Comparison of ENCODE assay signal across 8 cellular contexts in the genomic region with DNA sequence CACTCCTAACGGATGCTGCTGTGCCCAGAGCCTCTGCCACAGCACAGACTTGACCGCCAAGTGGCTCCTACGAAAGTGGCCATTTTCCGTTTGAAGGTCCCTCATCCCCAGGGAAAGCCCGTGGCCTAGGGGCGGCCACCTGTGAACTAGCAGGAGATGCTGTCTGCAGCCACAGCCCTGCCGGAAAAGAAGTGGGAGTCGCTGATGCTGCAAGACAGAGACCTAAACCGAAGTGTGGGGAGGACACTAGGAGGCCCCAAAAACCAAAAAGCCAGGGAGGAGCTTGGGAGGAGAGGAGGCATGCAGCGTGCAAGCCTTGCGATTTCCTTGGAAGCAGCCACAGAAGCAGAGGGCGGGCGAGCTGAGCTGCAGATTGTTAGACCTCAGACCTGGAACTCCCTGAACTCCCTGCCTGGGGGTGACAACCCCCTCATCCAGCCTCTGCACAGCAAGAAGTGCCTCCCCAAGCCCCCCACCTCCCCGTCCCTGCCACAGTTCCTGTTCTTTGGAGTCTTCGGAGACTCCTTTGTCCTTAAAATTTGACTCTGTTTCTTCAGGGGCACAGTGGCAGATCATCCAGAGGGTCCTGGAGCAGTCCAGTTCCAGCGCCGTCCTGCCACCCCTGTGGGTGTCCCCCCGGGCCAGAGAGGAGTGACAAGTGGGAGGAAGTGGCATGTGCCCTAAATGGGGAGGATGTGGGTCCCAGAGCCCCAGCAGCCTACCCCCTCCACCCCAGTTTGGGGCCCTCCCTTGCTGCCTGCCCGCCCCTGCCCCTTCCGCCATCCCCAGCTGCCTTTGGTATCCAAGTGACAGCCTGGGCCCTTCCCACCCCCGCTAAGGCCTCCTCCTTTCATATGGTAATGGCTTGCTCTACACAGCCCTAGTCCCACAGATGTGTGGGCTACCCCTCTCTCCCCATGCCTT. TPM values are rescaled to one million over a fixed set of nuclear protein-coding genes. Genes with fewer than 3 reads are reported as not detected.
DNase-seq lines count a peak whose midpoint lies in the region; ATAC-seq and TF ChIP-seq lines count a peak whose summit lies in the region.
"Had no signal": no experiment of that assay in that cellular context is flagged by ENCODE, and none has a peak within 500 bp of the region (broad histone marks: within the 10 kb centered on the region; RNA-seq: fewer than 3 reads in every experiment).

No MANE protein-coding gene starts in this region.

- H3K4me3 ChIP-seq in mesenchymal stem cell (ENCODE audit: insufficient read depth in 1 of 2, low read depth in 1 of 2, low read length in 2 of 2) (peak overlapping the region in 1 of 2 experiments; percentile 34), stomach smooth muscle (ENCODE audit: low read length in 2 of 2) (peak overlapping the region; percentile 4 to 60)

- peak overlapping the region; percentile 65 for H3K9ac ChIP-seq in mesenchymal stem cell (ENCODE audit: low read length)
- peak overlapping the region in 1 of 2 donors; percentile 51 for H3K9ac ChIP-seq in stomach smooth muscle (ENCODE audit: low read length in 2 of 2)

- POLR2A ChIA-PET in RWPE1 (lab: Yijun Ruan, JAX; ENCODE audit: low non-redundant PET), result no interaction called here

- no peak overlapping the region for H2AK5ac ChIP-seq in mesenchymal stem cell (ENCODE audit: low read length, severe bottlenecking)

- H2BK12ac ChIP-seq in mesenchymal stem cell (ENCODE audit: low read length in 2 of 2), result no peak overlapping the region

- ATAC-seq in effector memory CD8-positive, alpha-beta T cell (replicated peaks), result peak; percentile 67
- no peak for ATAC-seq in HG03280 (IDR thresholded peaks at IDR 0.05; ENCODE audit: unreplicated experiment)

- DNase-seq in RWPE1 (ENCODE audit: low spot score) (no peak), mesenchymal stem cell (no peak), NCI-H82 treated with DMSO at 0.1 percent for 48 hours (lab: John Stamatoyannopoulos, UW; ENCODE audit: unreplicated experiment) (no peak), EL (no peak)
- no peak for DNase-seq in effector memory CD8-positive, alpha-beta T cell
- DNase-seq: NCI-H526 treated with DMSO at 0.1 percent for 48 hours had no signal

- no peak overlapping the region for H2AFZ ChIP-seq in mesenchymal stem cell (ENCODE audit: low read depth, low read length)

- H3K4ac ChIP-seq in mesenchymal stem cell (ENCODE audit: low read depth in 1 of 2, low read length in 2 of 2), result no peak overlapping the region

- no peaks in the 10 kb centered on the region for H3K9me3 Mint-ChIP-seq in effector memory CD8-positive, alpha-beta T cell

- no peaks in the 10 kb centered on the region for H3K27me3 Mint-ChIP-seq in effector memory CD8-positive, alpha-beta T cell

- H3K36me3 ChIP-seq in mesenchymal stem cell (ENCODE audit: control insufficient read depth in 1 of 2, insufficient read depth in 2 of 2, low read depth in 1 of 2, low read length in 2 of 2) (peaks cover 29 to 54% of the 10 kb centered on the region in 2 experiments), stomach smooth muscle (ENCODE audit: control insufficient read depth in 2 of 2, insufficient read depth in 2 of 2, low read length in 2 of 2) (peaks cover 18 to 24% of the 10 kb centered on the region in 2 donors)

- no peak overlapping the region for H3K23ac ChIP-seq in mesenchymal stem cell (ENCODE audit: low read length in 2 of 2)

- no peak overlapping the region for H4K91ac ChIP-seq in mesenchymal stem cell (ENCODE audit: low read length)

- H3K27me3 ChIP-seq in mesenchymal stem cell (ENCODE audit: control insufficient read depth in 1 of 2, insufficient read depth in 1 of 2, low read length in 2 of 2) (no peaks in the 10 kb centered on the region), stomach smooth muscle (ENCODE audit: control insufficient read depth in 1 of 2, insufficient read depth in 2 of 2, low read length in 2 of 2) (no peaks in the 10 kb centered on the region)

- H4K8ac ChIP-seq in mesenchymal stem cell (ENCODE audit: low read length), result no peak overlapping the region

- H3K9me3 ChIP-seq in mesenchymal stem cell (ENCODE audit: control insufficient read depth, low read length) (no peaks in the 10 kb centered on the region), stomach smooth muscle (ENCODE audit: control insufficient read depth in 2 of 2, low read length in 2 of 2) (no peaks in the 10 kb centered on the region)

- H3K36me3 Mint-ChIP-seq in effector memory CD8-positive, alpha-beta T cell (ENCODE audit: insufficient read depth), result peaks cover 59% of the 10 kb centered on the region

- no peak overlapping the region for H3K14ac ChIP-seq in mesenchymal stem cell (ENCODE audit: low read length in 2 of 2)

- 65% methylated on average over 21 of the region's 21 CpGs for whole genome bisulfite sequencing in mesenchymal stem cell

- H3K4me1 ChIP-seq in mesenchymal stem cell (ENCODE audit: control insufficient read depth, insufficient read depth, low read depth, low read length) (peaks cover 3% of the 10 kb centered on the region), stomach smooth muscle (ENCODE audit: control insufficient read depth, insufficient read depth, low read length) (peaks cover 57% of the 10 kb centered on the region)

- no peak for TF ChIP-seq CTCF in RWPE1 (conservative IDR thresholded peaks at IDR 0.05; ENCODE audit: low read depth)

- H3K27ac ChIP-seq in RWPE1 (peak overlapping the region; percentile 78), mesenchymal stem cell (ENCODE audit: low read length, poor library complexity, severe bottlenecking) (no peak overlapping the region), stomach smooth muscle (ENCODE audit: low read length) (peak overlapping the region; percentile 74)

- H2BK120ac ChIP-seq in mesenchymal stem cell (ENCODE audit: low read depth, low read length), result no peak overlapping the region

- H2BK15ac ChIP-seq in mesenchymal stem cell (ENCODE audit: low read depth, poor library complexity, severe bottlenecking), result no peak overlapping the region

- H3K79me1 ChIP-seq in mesenchymal stem cell (replicated peaks; ENCODE audit: low read length, poor library complexity, severe bottlenecking), result peaks cover 8% of the 10 kb centered on the region

- CTCF ChIA-PET in RWPE1 (lab: Yijun Ruan, JAX), result no interaction called here

- peak overlapping the region; percentile 78 for H2BK5ac ChIP-seq in mesenchymal stem cell (ENCODE audit: low read depth, low read length, poor library complexity, severe bottlenecking)

- H3K4me1 Mint-ChIP-seq in effector memory CD8-positive, alpha-beta T cell (ENCODE audit: low read depth in 2 of 2), result peaks cover 13 to 19% of the 10 kb centered on the region in 2 donors

- H3K18ac ChIP-seq in mesenchymal stem cell (ENCODE audit: low read depth in 1 of 2, low read length in 2 of 2), result no peak overlapping the region

- no peak overlapping the region for H3K4me2 ChIP-seq in mesenchymal stem cell (ENCODE audit: low read length, poor library complexity, severe bottlenecking)

- no peak overlapping the region for H3K4me3 Mint-ChIP-seq in effector memory CD8-positive, alpha-beta T cell

- peak overlapping the region; percentile 80 to 92 for H3K27ac Mint-ChIP-seq in effector memory CD8-positive, alpha-beta T cell

RNA-seq across cellular contexts. Expression of a gene that starts 43.7 kb away (rescaled TPM):
- 1.3 TPM for polyA plus RNA-seq in mesenchymal stem cell (2013, experiment 1 of 2)
- polyA plus RNA-seq in mesenchymal stem cell (2013, experiment 2 of 2), result 1.3 TPM
